In genomic region chr2:208867374-208867773, GRCh38 we compare ENCODE assay signal across 12 cellular contexts.
"Had no signal": no experiment of that assay in that cellular context is flagged by ENCODE, and none has a peak within 500 bp of the region (broad histone marks: within the 10 kb centered on the region; RNA-seq: fewer than 3 reads in every experiment).

No MANE protein-coding gene starts in this region.

- H3K9me3 Mint-ChIP-seq: IgD-negative memory B cell had no signal

- H3K9me3 ChIP-seq: HAP-1 had no signal

- H3K4me1 Mint-ChIP-seq: IgD-negative memory B cell had no signal

- H3K27ac Mint-ChIP-seq: HFFc6, IgD-negative memory B cell had no signal

- H3K4me3 ChIP-seq: GM23248, HAP-1 had no signal

- H3K4me3 Mint-ChIP-seq: HFFc6, IgD-negative memory B cell had no signal

- DNase-seq: GM23248, GOT3, H7, HFFc6, Karpas-422, KBM-7 had no signal

- ATAC-seq: HCT116, HepG2 had no signal

- H3K4me1 ChIP-seq: HAP-1 had no signal

- H3K27ac ChIP-seq: GM23248, HL-60, KMS-11 had no signal

- H3K36me3 Mint-ChIP-seq: IgD-negative memory B cell had no signal

- H3K27me3 Mint-ChIP-seq: IgD-negative memory B cell had no signal

- H3K36me3 ChIP-seq: HAP-1 had no signal
